9 cellular contexts compared by ENCODE assay signal in genomic region chr3:184175506-184175905, GRCh38. TPM values are rescaled to one million over a fixed set of nuclear protein-coding genes. Genes with fewer than 3 reads are reported as not detected.
A peak's percentile ranks its signal among the peaks of the same experiment; 100 is the strongest.
DNase-seq lines count a peak whose midpoint lies in the region; ATAC-seq, FAIRE-seq and TF ChIP-seq lines count a peak whose summit lies in the region.
"Had no signal": no experiment of that assay in that cellular context is flagged by ENCODE, and none has a peak within 500 bp of the region (broad histone marks: within the 10 kb centered on the region; RNA-seq: fewer than 3 reads in every experiment).

No MANE protein-coding gene starts in this region.

- peaks cover 40% of the 10 kb centered on the region for H3K79me2 ChIP-seq in Karpas-422 (ENCODE audit: low read length)

- H3K9ac ChIP-seq in Karpas-422 (ENCODE audit: low read length), result peak overlapping the region; percentile 87

- H3K4me2 ChIP-seq in Karpas-422 (ENCODE audit: low read depth, low read length, poor library complexity, severe bottlenecking), result peak overlapping the region; percentile 94

- H3K4me3 Mint-ChIP-seq in dendritic cell treated with granulocyte-macrophage colony-stimulating factor and Interleukin-4, amounts not matched to agents 40 ng/mL and 50 ng/mL, for 4 days, result peak overlapping the region; percentile 99
- H3K4me3 Mint-ChIP-seq in naive thymus-derived CD4-positive, alpha-beta T cell, result peak overlapping the region; percentile 89 to 98 (median 96)

- CTCF ChIA-PET in naive thymus-derived CD4-positive, alpha-beta T cell (lab: Charles Lee), result no interaction called here

- H3K27me3 ChIP-seq in BE2C (no peaks in the 10 kb centered on the region), Karpas-422 (ENCODE audit: low read length) (no peaks in the 10 kb centered on the region)
- no peaks in the 10 kb centered on the region for H3K27me3 ChIP-seq in naive thymus-derived CD4-positive, alpha-beta T cell (ENCODE audit: control insufficient read depth in 2 of 2, insufficient read depth in 2 of 2, low read length in 2 of 2)

- H4K20me1 ChIP-seq in Karpas-422 (ENCODE audit: insufficient read depth, low read depth, low read length), result no peaks in the 10 kb centered on the region

- H3K9me3 ChIP-seq in BE2C (no peaks in the 10 kb centered on the region), Karpas-422 (ENCODE audit: low read length) (no peaks in the 10 kb centered on the region)
- H3K9me3 ChIP-seq in naive thymus-derived CD4-positive, alpha-beta T cell (ENCODE audit: control insufficient read depth in 2 of 3, low read length in 3 of 3), result no peaks in the 10 kb centered on the region

- no peaks in the 10 kb centered on the region for H3K27me3 Mint-ChIP-seq in dendritic cell treated with granulocyte-macrophage colony-stimulating factor and Interleukin-4, amounts not matched to agents 40 ng/mL and 50 ng/mL, for 4 days
- H3K27me3 Mint-ChIP-seq in naive thymus-derived CD4-positive, alpha-beta T cell, result no peaks in the 10 kb centered on the region

- peaks cover 84% of the 10 kb centered on the region for H3K36me3 Mint-ChIP-seq in dendritic cell treated with granulocyte-macrophage colony-stimulating factor and Interleukin-4, amounts not matched to agents 40 ng/mL and 50 ng/mL, for 4 days (ENCODE audit: low read depth)
- peaks cover 4 to 21% (median 4%) of the 10 kb centered on the region in 5 donors for H3K36me3 Mint-ChIP-seq in naive thymus-derived CD4-positive, alpha-beta T cell

- no peak overlapping the region for H2AFZ ChIP-seq in Karpas-422 (ENCODE audit: low read length)

- H3K27ac Mint-ChIP-seq in dendritic cell treated with granulocyte-macrophage colony-stimulating factor and Interleukin-4, amounts not matched to agents 40 ng/mL and 50 ng/mL, for 4 days, result peak overlapping the region; percentile 98
- H3K27ac Mint-ChIP-seq in naive thymus-derived CD4-positive, alpha-beta T cell, result peak overlapping the region; percentile 75 to 91 (median 85)

- no peak for DNase-seq in BE2C
- DNase-seq in Karpas-422, result peak; percentile 64
- DNase-seq in naive thymus-derived CD4-positive, alpha-beta T cell, result no peak
- no peak for DNase-seq in GM19239 (ENCODE audit: insufficient read length, low spot score)
- no peak for DNase-seq in RPMI8226
- DNase-seq in activated CD8-positive, alpha-beta memory T cell treated with anti-CD3 and anti-CD28 coated beads, Interleukin-2, amount 50 U/mL, for 4 hours, result no peak
- DNase-seq in NCI-H1694 treated with DMSO at 0.1 percent for 48 hours (lab: John Stamatoyannopoulos, UW), result no peak
- DNase-seq: stimulated activated naive CD4-positive, alpha-beta T cell treated with Interleukin-2 at 50 U/mL for 16 hours had no signal

- peaks cover 61% of the 10 kb centered on the region for H3K4me1 Mint-ChIP-seq in dendritic cell treated with granulocyte-macrophage colony-stimulating factor and Interleukin-4, amounts not matched to agents 40 ng/mL and 50 ng/mL, for 4 days (ENCODE audit: low read depth)
- peaks cover 14 to 46% (median 38%) of the 10 kb centered on the region in 7 donors for H3K4me1 Mint-ChIP-seq in naive thymus-derived CD4-positive, alpha-beta T cell

- intact Hi-C loops in dendritic cell treated with granulocyte-macrophage colony-stimulating factor and Interleukin-4, amounts not matched to agents 40 ng/mL and 50 ng/mL, for 4 days (cut with micrococcal nuclease), result no loop called here
- intact Hi-C loops in naive thymus-derived CD4-positive, alpha-beta T cell (cut with micrococcal nuclease), result loop anchor here (2.0 to 10.0 kb wide), 2 partner anchors 539 to 541 kb away; partner anchors contain the start of gene KLHL24 (in 1 of the 2)

- ATAC-seq in naive thymus-derived CD4-positive, alpha-beta T cell, result no peak

- POLR2A ChIA-PET in naive thymus-derived CD4-positive, alpha-beta T cell (lab: Charles Lee), result interaction anchor here (0.7 to 2.9 kb wide), 4 partner anchors 8 to 291 kb away, joined by 3 to 15 read pairs (median 4); partner anchors contain the start of genes ABCF3 and PARL

- peaks cover 7% of the 10 kb centered on the region for H3K4me1 ChIP-seq in BE2C
- H3K4me1 ChIP-seq in Karpas-422 (ENCODE audit: low read length), result peaks cover 27% of the 10 kb centered on the region
- H3K4me1 ChIP-seq in naive thymus-derived CD4-positive, alpha-beta T cell (ENCODE audit: control insufficient read depth in 2 of 2, insufficient read depth in 2 of 2, low read length in 2 of 2), result peaks cover 18 to 20% of the 10 kb centered on the region in 2 donors

- no peaks in the 10 kb centered on the region for H3K9me2 ChIP-seq in Karpas-422 (replicated peaks; ENCODE audit: insufficient read depth, low read length)

- H3K36me3 ChIP-seq in BE2C (peaks cover 48% of the 10 kb centered on the region), Karpas-422 (ENCODE audit: insufficient read depth, low read length) (peaks cover 24% of the 10 kb centered on the region)
- H3K36me3 ChIP-seq in naive thymus-derived CD4-positive, alpha-beta T cell (ENCODE audit: control insufficient read depth in 2 of 3, insufficient read depth in 3 of 3, low read length in 3 of 3), result peaks cover 1 to 49% (median 10%) of the 10 kb centered on the region in 3 experiments

- no peak for FAIRE-seq in GM19239 (lab: Jason Lieb, UNC)

- no peak for TF ChIP-seq CTCF in BE2C (IDR thresholded peaks at IDR 0.05; ENCODE audit: low read depth, low read length)

- peak overlapping the region; percentile 93 for H3K4me3 ChIP-seq in BE2C (ENCODE audit: low read depth, low read length)
- peak overlapping the region; percentile 86 for H3K4me3 ChIP-seq in Karpas-422 (ENCODE audit: low read length)
- peak overlapping the region; percentile 82 for H3K4me3 ChIP-seq in naive thymus-derived CD4-positive, alpha-beta T cell (ENCODE audit: low read length)

- H3K27ac ChIP-seq in Karpas-422 (ENCODE audit: low read length), result no peak overlapping the region
- peak overlapping the region; percentile 95 for H3K27ac ChIP-seq in naive thymus-derived CD4-positive, alpha-beta T cell (ENCODE audit: low read depth, low read length)

- H3K9me3 Mint-ChIP-seq in dendritic cell treated with granulocyte-macrophage colony-stimulating factor and Interleukin-4, amounts not matched to agents 40 ng/mL and 50 ng/mL, for 4 days, result no peaks in the 10 kb centered on the region
- no peaks in the 10 kb centered on the region for H3K9me3 Mint-ChIP-seq in naive thymus-derived CD4-positive, alpha-beta T cell

RNA-seq across cellular contexts. Expression of gene AP2M1, which starts 0.9 kb away (rescaled TPM):
- polyA plus RNA-seq in BE2C (2012; ENCODE audit: insufficient read depth, insufficient read length, low read depth), result 1,058 TPM
- total RNA-seq in Karpas-422 (2014; rRNA removed; shearing (Covaris generic); ENCODE audit: low replicate concordance), result 212 and 265 TPM in 2 replicates
- total RNA-seq in naive thymus-derived CD4-positive, alpha-beta T cell, result 100 to 1,000 TPM; 111 to 217 (median 185) TPM
- polyA plus RNA-seq in naive thymus-derived CD4-positive, alpha-beta T cell, result 100 to 1,000 TPM; 217 to 261 TPM

RNA-seq across cellular contexts. Expression of gene ABCF3, which starts 10.5 kb away (rescaled TPM):
- 162 TPM for polyA plus RNA-seq in BE2C (2012; ENCODE audit: insufficient read depth, insufficient read length, low read depth)
- 61.6 and 62.9 TPM in 2 replicates for total RNA-seq in Karpas-422 (2014; rRNA removed; shearing (Covaris generic); ENCODE audit: low replicate concordance)
- 100 to 1,000 TPM in 4 of 5 experiments, 10 to 100 TPM in 1; 79.3 to 153 (median 117) TPM for total RNA-seq in naive thymus-derived CD4-positive, alpha-beta T cell
- polyA plus RNA-seq in naive thymus-derived CD4-positive, alpha-beta T cell, result 10 to 100 TPM; 47.0 to 73.5 TPM

RNA-seq across cellular contexts. Expression of gene DVL3, which starts 20.3 kb away (rescaled TPM):
- 210 TPM for polyA plus RNA-seq in BE2C (2012; ENCODE audit: insufficient read depth, insufficient read length, low read depth)
- total RNA-seq in Karpas-422 (2014; rRNA removed; shearing (Covaris generic); ENCODE audit: low replicate concordance), result 62.1 and 106 TPM in 2 replicates
- 10 to 100 TPM; 32.0 to 45.3 (median 39.4) TPM for total RNA-seq in naive thymus-derived CD4-positive, alpha-beta T cell
- 1 to 10 TPM; 3.1 to 7.7 TPM for polyA plus RNA-seq in naive thymus-derived CD4-positive, alpha-beta T cell

RNA-seq across cellular contexts. Expression of gene EIF2B5, which starts 40.3 kb away (rescaled TPM):
- 88.5 TPM for polyA plus RNA-seq in BE2C (2012; ENCODE audit: insufficient read depth, insufficient read length, low read depth)
- total RNA-seq in Karpas-422 (2014; rRNA removed; shearing (Covaris generic); ENCODE audit: low replicate concordance), result 59.4 and 68.4 TPM in 2 replicates
- total RNA-seq in naive thymus-derived CD4-positive, alpha-beta T cell, result 10 to 100 TPM; 47.2 to 87.2 (median 67.7) TPM
- polyA plus RNA-seq in naive thymus-derived CD4-positive, alpha-beta T cell, result 10 to 100 TPM; 59.7 to 74.8 TPM

RNA-seq across cellular contexts. Expression of gene VWA5B2, which starts 53.9 kb away (rescaled TPM):
- polyA plus RNA-seq in BE2C (2012; ENCODE audit: insufficient read depth, insufficient read length, low read depth), result 17.4 TPM
- total RNA-seq in Karpas-422 (2014; rRNA removed; shearing (Covaris generic); ENCODE audit: low replicate concordance), result not detected in 2 replicates
- total RNA-seq in naive thymus-derived CD4-positive, alpha-beta T cell, result not detected
- not detected for polyA plus RNA-seq in naive thymus-derived CD4-positive, alpha-beta T cell
